10 cellular contexts compared by ENCODE assay signal in genomic region chr2:12262681-12263436, GRCh38.
DNase-seq lines count a peak whose midpoint lies in the region; ATAC-seq and TF ChIP-seq lines count a peak whose summit lies in the region.
"Had no signal": no experiment of that assay in that cellular context is flagged by ENCODE, and none has a peak within 500 bp of the region (broad histone marks: within the 10 kb centered on the region; RNA-seq: fewer than 3 reads in every experiment).

No MANE protein-coding gene starts in this region.

- CTCF ChIA-PET in RWPE1 (lab: Yijun Ruan, JAX) = interaction anchor here (0.6 kb wide), 1 partner anchor 23 kb away, joined by 3 read pairs; no protein-coding TSS in a partner anchor

- ATAC-seq in HG02973 (IDR thresholded peaks at IDR 0.05; ENCODE audit: unreplicated experiment) (peak; percentile 90), left cardiac atrium (peak; percentile 79 to 85)
- no peak for ATAC-seq in stimulated activated naive CD8-positive, alpha-beta T cell treated with anti-CD3 and anti-CD28 coated beads, Interleukin-15, amount 100 ng/mL, for 72 hours

- DNase-seq in EH (ENCODE audit: low read depth) = peak; percentile 4
- DNase-seq in RWPE1 (ENCODE audit: low spot score) = no peak
- DNase-seq in left cardiac atrium = peak; percentile 20
- no peak for DNase-seq in stimulated activated naive CD8-positive, alpha-beta T cell treated with anti-CD3 and anti-CD28 coated beads, Interleukin-15, amount 100 ng/mL, for 72 hours
- no peak for DNase-seq in T1000 (lab: John Stamatoyannopoulos, UW)
- DNase-seq in NCI-H1105 treated with DMSO at 0.1 percent for 48 hours (lab: John Stamatoyannopoulos, UW) = no peak
- DNase-seq in NK-92 treated with Interleukin-12 subunit alpha and Interleukin-12 subunit beta, amount 100 ng/mL, for 24 hours (lab: John Stamatoyannopoulos, UW) = no peak
- DNase-seq: naive B cell, NCI-H2227 treated with DMSO at 0.1 percent for 48 hours had no signal

- intact Hi-C loops in left cardiac atrium (cut with DNase I) = no loop called here

- no peak for TF ChIP-seq CTCF in RWPE1 (conservative IDR thresholded peaks at IDR 0.05; ENCODE audit: low read depth)

- no peak overlapping the region for H3K4me3 Mint-ChIP-seq in stimulated activated naive CD8-positive, alpha-beta T cell treated with anti-CD3 and anti-CD28 coated beads, Interleukin-15, amount 100 ng/mL, for 72 hours

- H3K27ac Mint-ChIP-seq in stimulated activated naive CD8-positive, alpha-beta T cell treated with anti-CD3 and anti-CD28 coated beads, Interleukin-15, amount 100 ng/mL, for 72 hours = no peak overlapping the region

- H3K9me3 Mint-ChIP-seq in stimulated activated naive CD8-positive, alpha-beta T cell treated with anti-CD3 and anti-CD28 coated beads, Interleukin-15, amount 100 ng/mL, for 72 hours = no peaks in the 10 kb centered on the region

- POLR2A ChIA-PET in RWPE1 (lab: Yijun Ruan, JAX; ENCODE audit: low non-redundant PET) = no interaction called here

- H3K4me1 Mint-ChIP-seq in stimulated activated naive CD8-positive, alpha-beta T cell treated with anti-CD3 and anti-CD28 coated beads, Interleukin-15, amount 100 ng/mL, for 72 hours = peaks cover 8% of the 10 kb centered on the region

- H3K27ac ChIP-seq in RWPE1 = peak overlapping the region; percentile 49

- no peaks in the 10 kb centered on the region for H3K27me3 Mint-ChIP-seq in stimulated activated naive CD8-positive, alpha-beta T cell treated with anti-CD3 and anti-CD28 coated beads, Interleukin-15, amount 100 ng/mL, for 72 hours
- H3K27me3 Mint-ChIP-seq: naive B cell had no signal

Comparison
In these comparisons a context has a peak if more than half of its experiments do, and no peak if none do; other contexts are left out.
1. DNase-seq: peak in EH (single experiment) and left cardiac atrium (single experiment); none in RWPE1 (single experiment), stimulated activated naive CD8-positive, alpha-beta T cell treated with anti-CD3 and anti-CD28 coated beads, Interleukin-15, amount 100 ng/mL, for 72 hours (0 of 2), T1000 (single experiment), NCI-H1105 treated with DMSO at 0.1 percent for 48 hours (single experiment) and NK-92 treated with Interleukin-12 subunit alpha and Interleukin-12 subunit beta, amount 100 ng/mL, for 24 hours (single experiment).